Comparison of ENCODE assay signal across 22 cellular contexts in genomic region chr4:78809928-78810835, GRCh38. TPM values are rescaled to one million over a fixed set of nuclear protein-coding genes. Genes with fewer than 3 reads are reported as not detected.
DNase-seq lines count a peak whose midpoint lies in the region; ATAC-seq, FAIRE-seq and TF ChIP-seq lines count a peak whose summit lies in the region.
"Had no signal": no experiment of that assay in that cellular context is flagged by ENCODE, and none has a peak within 500 bp of the region (broad histone marks: within the 10 kb centered on the region; RNA-seq: fewer than 3 reads in every experiment).

No MANE protein-coding gene starts in this region.

- TF ChIP-seq CTCF in activated B cell treated with CpG ODN at 0.5 μM for 24 hours (IDR thresholded peaks at IDR 0.05) = no peak

- H3K9ac ChIP-seq in mesenchymal stem cell (ENCODE audit: low read length) = no peak overlapping the region

- H3K4me3 Mint-ChIP-seq in activated B cell treated with CpG ODN at 0.5 μM for 24 hours = no peak overlapping the region

- H2AFZ ChIP-seq in mesenchymal stem cell (ENCODE audit: low read depth, low read length) = no peak overlapping the region

- H3K27ac Mint-ChIP-seq in activated B cell treated with CpG ODN at 0.5 μM for 24 hours = peak overlapping the region; percentile 5

- WGBS in aorta, 2 donors = 91 to 94% methylated on average over 7 of the region's 7 CpGs
- 87% methylated on average over 6 of the region's 7 CpGs for WGBS in mesenchymal stem cell

- H3K4ac ChIP-seq in mesenchymal stem cell (ENCODE audit: low read depth in 1 of 2, low read length in 2 of 2) = no peak overlapping the region

- H3K23ac ChIP-seq in mesenchymal stem cell (ENCODE audit: low read length in 2 of 2) = no peak overlapping the region

- peaks cover 9% of the 10 kb centered on the region for H3K9me3 Mint-ChIP-seq in activated B cell treated with CpG ODN at 0.5 μM for 24 hours

- peaks cover 34% of the 10 kb centered on the region for H3K36me3 Mint-ChIP-seq in activated B cell treated with CpG ODN at 0.5 μM for 24 hours (ENCODE audit: low read depth)

- CTCF ChIA-PET in activated B cell treated with CpG ODN at 0.5 μM for 24 hours (lab: Charles Lee) = no interaction called here

- H2AK5ac ChIP-seq in mesenchymal stem cell (ENCODE audit: low read length, severe bottlenecking) = no peak overlapping the region

- H3K4me1 ChIP-seq in aorta (ENCODE audit: control insufficient read depth in 1 of 2, insufficient read depth in 2 of 2, low read length in 2 of 2) (peaks cover 0 to 3% of the 10 kb centered on the region in 2 donors), mesenchymal stem cell (ENCODE audit: control insufficient read depth, insufficient read depth, low read depth, low read length) (peaks cover 3% of the 10 kb centered on the region)
- H3K4me1 ChIP-seq in effector memory CD4-positive, alpha-beta T cell (ENCODE audit: control insufficient read depth, insufficient read depth, low read length, poor library complexity, severe bottlenecking) = no peaks in the 10 kb centered on the region

- no peaks in the 10 kb centered on the region for H3K27me3 Mint-ChIP-seq in activated B cell treated with CpG ODN at 0.5 μM for 24 hours

- H2BK120ac ChIP-seq in mesenchymal stem cell (ENCODE audit: low read depth, low read length) = no peak overlapping the region

- H3K4me1 Mint-ChIP-seq in activated B cell treated with CpG ODN at 0.5 μM for 24 hours = peaks cover 67% of the 10 kb centered on the region

- no peak overlapping the region for H2BK5ac ChIP-seq in mesenchymal stem cell (ENCODE audit: low read depth, low read length, poor library complexity, severe bottlenecking)

- peak; percentile 52 for ATAC-seq in HG03469 (IDR thresholded peaks at IDR 0.05; ENCODE audit: unreplicated experiment)
- ATAC-seq in activated B cell treated with CpG ODN at 0.5 μM for 24 hours (ENCODE audit: low read depth) = no peak
- ATAC-seq in aorta (ENCODE audit: low FRiP score) = no peak
- ATAC-seq in HG02840 (IDR thresholded peaks at IDR 0.05; ENCODE audit: low FRiP score, unreplicated experiment) = no peak
- ATAC-seq: gastrocnemius medialis had no signal

- TF ChIP-seq POLR2A in GM12891 (IDR thresholded peaks at IDR 0.05; ENCODE audit: low read depth, low read length) = no peak

- H3K4me3 ChIP-seq in aorta (ENCODE audit: low read length in 2 of 2) (no peak overlapping the region), mesenchymal stem cell (ENCODE audit: insufficient read depth in 1 of 2, low read depth in 1 of 2, low read length in 2 of 2) (no peak overlapping the region)
- H3K4me3 ChIP-seq in effector memory CD4-positive, alpha-beta T cell (ENCODE audit: insufficient read depth, low read depth, low read length, poor library complexity, severe bottlenecking) = no peak overlapping the region
- H3K4me3 ChIP-seq: adrenal gland, gastrocnemius medialis, right atrium auricular region had no signal

- H4K91ac ChIP-seq in mesenchymal stem cell (ENCODE audit: low read length) = no peak overlapping the region

- no peak overlapping the region for H2BK12ac ChIP-seq in mesenchymal stem cell (ENCODE audit: low read length in 2 of 2)

- H2BK15ac ChIP-seq in mesenchymal stem cell (ENCODE audit: low read depth, poor library complexity, severe bottlenecking) = no peak overlapping the region

- no peak for DNase-seq in GM12891 (ENCODE audit: insufficient read length, low spot score)
- no peak for DNase-seq in activated B cell treated with CpG ODN at 0.5 μM for 24 hours
- DNase-seq in islet precursor cell = peak; percentile 56
- no peak for DNase-seq in aorta
- DNase-seq in mesenchymal stem cell = no peak
- no peak for DNase-seq in effector memory CD4-positive, alpha-beta T cell
- DNase-seq: activated CD4-positive, alpha-beta T cell treated with anti-CD3 and anti-CD28 coated beads for 48 hours; activated effector memory CD4-positive, alpha-beta T cell treated with anti-CD3 and anti-CD28 coated beads, Interleukin-2, amount 50 U/mL, for 16 hours; adrenal gland; gastrocnemius medialis; MV-4-11; NCI-H2029; NCI-H446; stimulated activated naive CD4-positive, alpha-beta T cell; SW 1271 had no signal

- H3K79me1 ChIP-seq in mesenchymal stem cell (replicated peaks; ENCODE audit: low read length, poor library complexity, severe bottlenecking) = peaks cover 23% of the 10 kb centered on the region

- H3K18ac ChIP-seq in mesenchymal stem cell (ENCODE audit: low read depth in 1 of 2, low read length in 2 of 2) = peak overlapping the region in 1 of 2 experiments; percentile 9

- no peak overlapping the region for H3K4me2 ChIP-seq in mesenchymal stem cell (ENCODE audit: low read length, poor library complexity, severe bottlenecking)

- H4K8ac ChIP-seq in mesenchymal stem cell (ENCODE audit: low read length) = no peak overlapping the region

- no peaks in the 10 kb centered on the region for H3K36me3 ChIP-seq in aorta (ENCODE audit: control insufficient read depth in 1 of 2, insufficient read depth in 2 of 2, low read length in 1 of 2)
- peaks cover 0 to 5% of the 10 kb centered on the region in 2 experiments for H3K36me3 ChIP-seq in mesenchymal stem cell (ENCODE audit: control insufficient read depth in 1 of 2, insufficient read depth in 2 of 2, low read depth in 1 of 2, low read length in 2 of 2)
- no peaks in the 10 kb centered on the region for H3K36me3 ChIP-seq in effector memory CD4-positive, alpha-beta T cell (ENCODE audit: control insufficient read depth, insufficient read depth, low read length)
- H3K36me3 ChIP-seq: adrenal gland, gastrocnemius medialis, right atrium auricular region had no signal

- H3K14ac ChIP-seq in mesenchymal stem cell (ENCODE audit: low read length in 2 of 2) = no peak overlapping the region

- POLR2A ChIA-PET in activated B cell treated with CpG ODN at 0.5 μM for 24 hours (lab: Charles Lee) = interaction anchor here (0.6 to 1.3 kb wide), 3 partner anchors 9 to 157 kb away, joined by 3 read pairs; no protein-coding TSS in a partner anchor

- no peaks in the 10 kb centered on the region for H3K9me3 ChIP-seq in aorta (ENCODE audit: control insufficient read depth, low read length)
- H3K9me3 ChIP-seq in mesenchymal stem cell (ENCODE audit: control insufficient read depth, low read length) = peaks cover 8% of the 10 kb centered on the region
- no peaks in the 10 kb centered on the region for H3K9me3 ChIP-seq in effector memory CD4-positive, alpha-beta T cell (ENCODE audit: control insufficient read depth, low read length)
- H3K9me3 ChIP-seq: gastrocnemius medialis had no signal

- H3K27ac ChIP-seq in aorta (ENCODE audit: low read depth in 1 of 2, low read length in 2 of 2) (no peak overlapping the region), mesenchymal stem cell (ENCODE audit: low read length, poor library complexity, severe bottlenecking) (no peak overlapping the region)
- no peak overlapping the region for H3K27ac ChIP-seq in effector memory CD4-positive, alpha-beta T cell (ENCODE audit: insufficient read depth, low read length, poor library complexity, severe bottlenecking)
- H3K27ac ChIP-seq: adrenal gland, epithelial cell of prostate, gastrocnemius medialis, right atrium auricular region, RWPE1 had no signal

- FAIRE-seq in GM12891 (lab: Jason Lieb, UNC) = peak; percentile 35
- FAIRE-seq: bronchial epithelial cell, GM12892 had no signal

- intact Hi-C loops in activated B cell treated with CpG ODN at 0.5 μM for 24 hours (cut with micrococcal nuclease) = loop anchor here (5.0 kb wide), 1 partner anchor 33 kb away; the partner anchor contains the start of gene BMP2K
- intact Hi-C loops in aorta (cut with DNase I) = no loop called here

- H3K27me3 ChIP-seq in aorta (ENCODE audit: control insufficient read depth in 1 of 2, insufficient read depth in 2 of 2, low read length in 1 of 2) = no peaks in the 10 kb centered on the region
- H3K27me3 ChIP-seq in mesenchymal stem cell (ENCODE audit: control insufficient read depth in 1 of 2, insufficient read depth in 1 of 2, low read length in 2 of 2) = no peaks in the 10 kb centered on the region
- H3K27me3 ChIP-seq in effector memory CD4-positive, alpha-beta T cell (replicated peaks; ENCODE audit: control insufficient read depth, insufficient read depth, low read length, poor library complexity, severe bottlenecking) = no peaks in the 10 kb centered on the region
- H3K27me3 ChIP-seq: adrenal gland, gastrocnemius medialis, right atrium auricular region had no signal

TF ChIP-seq in GM12891, 5 proteins besides CTCF, POLR2A, EP300 and RAD21:
- TF ChIP-seq TAF1 (IDR thresholded peaks at IDR 0.05; ENCODE audit: low read depth, low read length) (no peak), POU2F2 (IDR thresholded peaks at IDR 0.05; ENCODE audit: low read depth, low read length) (no peak), POLR2AphosphoS5 (IDR thresholded peaks at IDR 0.05; ENCODE audit: low read depth, low read length) (no peak), SPI1 (IDR thresholded peaks at IDR 0.05; ENCODE audit: low read depth, low read length) (no peak), PAX5 (IDR thresholded peaks at IDR 0.05; ENCODE audit: insufficient read depth, low read length, severe bottlenecking) (no peak)

RNA-seq across cellular contexts. Expression of gene BMP2K, which starts 34.0 kb away (rescaled TPM):
- polyA plus RNA-seq in GM12891 (2012; ENCODE audit: low read depth, missing spikeins) = 3.7 TPM
- 112 and 135 TPM in 2 replicates for total RNA-seq in activated B cell treated with CpG ODN at 0.5 μM for 24 hours
- 10 to 100 TPM; 34.4 to 75.4 TPM for total RNA-seq in aorta
- 10 to 100 TPM in 1 of 2 donors, 1 to 10 TPM in 1; 7.1 to 12.5 TPM for polyA plus RNA-seq in aorta
- polyA plus RNA-seq in mesenchymal stem cell (2013, experiment 1 of 2) = 25.5 TPM
- 24.1 TPM for polyA plus RNA-seq in mesenchymal stem cell (2013, experiment 2 of 2)
